Comparison of ENCODE assay signal across 14 cellular contexts in genomic region chr3:139301183-139301582, GRCh38. TPM values are rescaled to one million over a fixed set of nuclear protein-coding genes. Genes with fewer than 3 reads are reported as not detected.
DNase-seq lines count a peak whose midpoint lies in the region; ATAC-seq, FAIRE-seq and TF ChIP-seq lines count a peak whose summit lies in the region.
"Had no signal": no experiment of that assay in that cellular context is flagged by ENCODE, and none has a peak within 500 bp of the region (broad histone marks: within the 10 kb centered on the region; RNA-seq: fewer than 3 reads in every experiment).

No MANE protein-coding gene starts in this region.

- intact Hi-C loops in K562 (cut with micrococcal nuclease) (no loop called here), ovary (cut with DNase I) (loop anchor here in 1 of 4 donors (5.0 kb wide), 1 partner anchor 49 kb away; no protein-coding TSS in a partner anchor), uterus (cut with DNase I; ENCODE audit: low total_unique reads) (no loop called here)
- intact Hi-C loops in activated CD4-positive, alpha-beta T cell treated with anti-CD3 and anti-CD28 coated beads for 36 hours (cut with DNase I, micrococcal nuclease), result no loop called here

- H3K9me3 Mint-ChIP-seq in activated CD4-positive, alpha-beta T cell treated with anti-CD3 and anti-CD28 coated beads for 36 hours (ENCODE audit: low read depth), result no peaks in the 10 kb centered on the region
- H3K9me3 Mint-ChIP-seq: activated T-helper 2 cell treated with anti-CD3 and anti-CD28 coated beads, Interferon-gamma antibody, Interleukin-2, Interleukin-4, amounts not matched to agents 10 μg/mL and 5 μg/mL and 100 μg/mL, durations not matched to agents 14 hours and 24 hours and 36 hours had no signal

- CTCF ChIA-PET in K562 (lab: Yijun Ruan, JAX; ENCODE audit: low intra/inter-chr PET ratio), result no interaction called here
- CTCF ChIA-PET in activated CD4-positive, alpha-beta T cell treated with anti-CD3 and anti-CD28 coated beads for 36 hours (lab: Charles Lee), result no interaction called here

- H2AFZ ChIP-seq in K562 (ENCODE audit: low read depth, low read length), result peak overlapping the region; percentile 83
- no peak overlapping the region for H2AFZ ChIP-seq in osteoblast (ENCODE audit: low read length)

- H3K36me3 Mint-ChIP-seq in activated CD4-positive, alpha-beta T cell treated with anti-CD3 and anti-CD28 coated beads for 36 hours (ENCODE audit: low read depth), result no peaks in the 10 kb centered on the region

- H4K20me1 ChIP-seq in K562 (replicated peaks; ENCODE audit: control insufficient read depth, insufficient read depth, low read length) (no peaks in the 10 kb centered on the region), osteoblast (ENCODE audit: insufficient read depth, low read length) (no peaks in the 10 kb centered on the region)

- peak overlapping the region; percentile 49; the same call in 2 of the 3 replicates for H3K27ac ChIP-seq in K562 (ENCODE audit: extremely low read depth, low read depth, low read length)
- H3K27ac ChIP-seq in osteoblast (ENCODE audit: low read depth, low read length), result peak overlapping the region; percentile 99
- H3K27ac ChIP-seq in ovary, result no peak overlapping the region
- H3K27ac ChIP-seq in uterus, result no peak overlapping the region
- H3K27ac ChIP-seq in substantia nigra (ENCODE audit: low read depth, low read length, poor library complexity, severe bottlenecking), result no peak overlapping the region
- H3K27ac ChIP-seq: coronary artery had no signal

- peak overlapping the region; percentile 8 to 61; a peak in 2 of 4 replicates for H3K9ac ChIP-seq in K562 (ENCODE audit: insufficient read depth in 1 of 2, low read depth in 2 of 2, low read length in 2 of 2)

- in situ Hi-C loops in K562 (cut with MboI), result no loop called here

- H3K4me3 Mint-ChIP-seq in activated CD4-positive, alpha-beta T cell treated with anti-CD3 and anti-CD28 coated beads for 36 hours, result no peak overlapping the region

- no peaks in the 10 kb centered on the region for H3K4me1 Mint-ChIP-seq in activated CD4-positive, alpha-beta T cell treated with anti-CD3 and anti-CD28 coated beads for 36 hours

- ATAC-seq in K562, result no peak
- ATAC-seq in activated CD4-positive, alpha-beta T cell treated with anti-CD3 and anti-CD28 coated beads for 36 hours, result no peak

- no peak for TF ChIP-seq EP300 in K562 (IDR thresholded peaks at IDR 0.05; ENCODE audit: low read length)
- no peak for TF ChIP-seq EP300 in ovary (IDR thresholded peaks at IDR 0.05)

- H3K4me3 ChIP-seq in K562 (no peak overlapping the region), osteoblast (ENCODE audit: insufficient read depth, low read length) (no peak overlapping the region), ovary (no peak overlapping the region), uterus (no peak overlapping the region)
- H3K4me3 ChIP-seq: coronary artery had no signal

- FAIRE-seq in K562 (lab: Jason Lieb, UNC), result peak; percentile 63

- H3K4me1 ChIP-seq in K562 (replicated peaks in 1 of 2; ENCODE audit: control insufficient read depth in 2 of 2, insufficient read depth in 2 of 2, low read length in 2 of 2), result peaks cover 36 to 63% of the 10 kb centered on the region in 2 experiments
- H3K4me1 ChIP-seq in osteoblast (ENCODE audit: insufficient read depth, low read length), result peaks cover 52% of the 10 kb centered on the region
- H3K4me1 ChIP-seq in ovary (ENCODE audit: insufficient read depth), result peaks cover 22% of the 10 kb centered on the region
- no peaks in the 10 kb centered on the region for H3K4me1 ChIP-seq in uterus

- TF ChIP-seq POLR2A in K562 (conservative IDR thresholded peaks at IDR 0.05), result no peak
- no peak for TF ChIP-seq POLR2A in ovary (IDR thresholded peaks at IDR 0.05)
- TF ChIP-seq POLR2A in uterus (IDR thresholded peaks at IDR 0.05), result no peak

- no peak for TF ChIP-seq CTCF in K562 (IDR thresholded peaks at IDR 0.05 in 2 of 3, conservative IDR thresholded peaks at IDR 0.05 in 1 of 3; ENCODE audit: insufficient read depth in 2 of 3, low read depth in 1 of 3, low read length in 3 of 3)
- TF ChIP-seq CTCF in osteoblast (IDR thresholded peaks at IDR 0.05; ENCODE audit: extremely low read depth, low read depth, low read length), result no peak
- TF ChIP-seq CTCF in ovary (IDR thresholded peaks at IDR 0.05), result no peak
- TF ChIP-seq CTCF in uterus (IDR thresholded peaks at IDR 0.05), result no peak

- peak; percentile 72 for DNase-seq in ELR (ENCODE audit: low read depth)
- peak; percentile 45 for DNase-seq in NCI-H226
- DNase-seq in K562 (ENCODE audit: extremely low read depth in 1 of 4, low spot score in 3 of 4), result peak in 1 of 4 experiments; percentile 48
- no peak for DNase-seq in osteoblast (ENCODE audit: insufficient read length, low spot score, missing footprints)
- DNase-seq in ovary, result no peak
- no peak for DNase-seq in uterus
- DNase-seq in substantia nigra (lab: John Stamatoyannopoulos, UW), result no peak
- no peak for DNase-seq in activated CD4-positive, alpha-beta T cell treated with anti-CD3 and anti-CD28 coated beads for 36 hours
- DNase-seq: AML-193; NCI-H1417 treated with DMSO at 0.1 percent for 48 hours; NCI-H446; stimulated activated naive CD4-positive, alpha-beta T cell treated with Interleukin-2 at 50 U/mL for 16 hours had no signal

- TF ChIP-seq RAD21 in K562 (CRISPR knock-in tag; conservative IDR thresholded peaks at IDR 0.05 in 1 of 2, IDR thresholded peaks at IDR 0.05 in 1 of 2), result no peak

- H3K9me1 ChIP-seq in K562 (ENCODE audit: control insufficient read depth, insufficient read depth, low read length), result no peaks in the 10 kb centered on the region

- H3K79me2 ChIP-seq in K562 (ENCODE audit: control insufficient read depth, insufficient read depth, low read length) (no peaks in the 10 kb centered on the region), osteoblast (ENCODE audit: insufficient read depth, low read length) (no peaks in the 10 kb centered on the region)

- peaks cover 3% of the 10 kb centered on the region for H3K27me3 Mint-ChIP-seq in activated CD4-positive, alpha-beta T cell treated with anti-CD3 and anti-CD28 coated beads for 36 hours

- POLR2A ChIA-PET in K562 (lab: Yijun Ruan, JAX), result interaction anchor here (1.8 to 3.7 kb wide), 2 partner anchors 9 to 13 kb away, joined by 7 to 19 read pairs; no protein-coding TSS in a partner anchor
- POLR2A ChIA-PET in activated CD4-positive, alpha-beta T cell treated with anti-CD3 and anti-CD28 coated beads for 36 hours (lab: Charles Lee), result no interaction called here

- H3K27me3 ChIP-seq in K562 (ENCODE audit: control insufficient read depth in 2 of 2, insufficient read depth in 2 of 2, low read length in 2 of 2) (no peaks in the 10 kb centered on the region; a peak in 1 of 5 replicates), osteoblast (ENCODE audit: insufficient read depth, low read length) (no peaks in the 10 kb centered on the region), ovary (no peaks in the 10 kb centered on the region), uterus (no peaks in the 10 kb centered on the region)

- H3K9me3 ChIP-seq in K562 (replicated peaks; ENCODE audit: control insufficient read depth, insufficient read depth, low read depth, low read length) (peaks cover 17% of the 10 kb centered on the region), osteoblast (ENCODE audit: low read depth, low read length) (no peaks in the 10 kb centered on the region), ovary (no peaks in the 10 kb centered on the region), uterus (no peaks in the 10 kb centered on the region)

- H3K27ac Mint-ChIP-seq in activated CD4-positive, alpha-beta T cell treated with anti-CD3 and anti-CD28 coated beads for 36 hours, result no peak overlapping the region
- H3K27ac Mint-ChIP-seq: activated T-helper 2 cell treated with anti-CD3 and anti-CD28 coated beads, Interferon-gamma antibody, Interleukin-2, Interleukin-4, amounts not matched to agents 10 μg/mL and 5 μg/mL and 100 μg/mL, durations not matched to agents 14 hours and 24 hours and 36 hours had no signal

- 80% methylated on average over 5 of the region's 6 CpGs for WGBS in K562 (ENCODE audit: insufficient coverage, low coverage, missing lambda C conversion rate)
- WGBS in ovary, 3 donors, result 86 to 93% (median 88%) methylated on average over 6 of the region's 6 CpGs

- no peaks in the 10 kb centered on the region for H3K36me3 ChIP-seq in K562 (ENCODE audit: control insufficient read depth, insufficient read depth, low read length)
- no peaks in the 10 kb centered on the region for H3K36me3 ChIP-seq in osteoblast (ENCODE audit: insufficient read depth, low read length)
- H3K36me3 ChIP-seq in ovary, result no peaks in the 10 kb centered on the region
- no peaks in the 10 kb centered on the region for H3K36me3 ChIP-seq in uterus

- H3K4me2 ChIP-seq in K562 (ENCODE audit: insufficient read depth, low read length) (no peak overlapping the region; the same call in 1 of the 2 replicates), osteoblast (ENCODE audit: insufficient read depth, low read length) (peak overlapping the region; percentile 15)

- no TSS peak for BruUV-seq in K562 (replicated peaks; lab: Mats Ljungman, UMichigan)

TF ChIP-seq in K562, 482 proteins besides CTCF, POLR2A, EP300 and RAD21 (continues in another document):
- TF ChIP-seq ZNF212 (CRISPR knock-in tag; IDR thresholded peaks at IDR 0.05), result 0 out of 2 replicates have a peak, but pooled peaks have one; percentile 25

RNA-seq across cellular contexts. Expression of gene MRPS22, which starts 42.6 kb away (rescaled TPM):
- 38.6 and 79.2 TPM in 2 replicates for total RNA-seq in K562 (2011; cell fraction: chromatin; rRNA removed; ENCODE audit: low replicate concordance)
- 28.6 and 29.9 TPM in 2 replicates for total RNA-seq in K562 (2011; cell fraction: nucleolus; rRNA removed)
- total RNA-seq in K562 (2011; cell fraction: nucleoplasm; rRNA removed), result 45.2 and 53.5 TPM in 2 replicates
- total RNA-seq in K562 (2014; rRNA removed) (193 and 237 TPM in 2 replicates), K562 (2014; rRNA removed; fragmentation: Illumina TruSeq; extraction: Trizol) (202 and 232 TPM in 2 replicates), K562 (2015; rRNA removed; fragmentation: Illumina TruSeq; extraction: Trizol) (216 and 229 TPM in 2 replicates), K562 (2021) (148 and 159 TPM in 2 replicates), osteoblast (65.1 and 68.1 TPM in 2 replicates), ovary (10 to 100 TPM; 33.0 to 41.7 (median 36.8) TPM), uterus (100 to 1,000 TPM in 1 of 4 donors, 10 to 100 TPM in 3; 47.8 to 118 (median 76.5) TPM)
- polyA plus RNA-seq in K562 (2011; rRNA removed) (131 and 189 TPM in 2 replicates), K562 (2014; fragmentation: Illumina TruSeq; extraction: Trizol) (197 and 219 TPM in 2 replicates), K562 (2014; fragmentation: Nextera tagmentation; extraction: Ambion mirVana) (100 to 1,000 TPM; 330 to 397 TPM), K562 (2014; rRNA removed) (233 and 261 TPM in 2 replicates), ovary (10 to 100 TPM; 35.9 to 51.6 TPM)
- polyA plus RNA-seq in K562 (2011; cell fraction: cytosol; rRNA removed), result 101 TPM in 2 replicates
- 42.1 and 51.3 TPM in 2 replicates for polyA plus RNA-seq in K562 (2011; cell fraction: nucleus; rRNA removed)
- polyA plus RNA-seq in K562 (2012), result 100 and 122 TPM in 2 replicates
- polyA minus RNA-seq in K562 (2011; rRNA and poly(A)+ RNA removed), result 157 and 168 TPM in 2 replicates
- polyA minus RNA-seq in K562 (2011; cell fraction: cytosol; rRNA and poly(A)+ RNA removed), result 36.2 and 63.4 TPM in 2 replicates
- polyA minus RNA-seq in K562 (2011; cell fraction: nucleus; rRNA and poly(A)+ RNA removed), result 37.8 and 82.5 TPM in 2 replicates
- 10 to 100 TPM; 72.4 to 80.6 TPM for total RNA-seq in activated CD4-positive, alpha-beta T cell treated with anti-CD3 and anti-CD28 coated beads for 36 hours

Comparison
In these comparisons a context has a peak if more than half of its experiments do, and no peak if none do; other contexts are left out.
1. DNase-seq: peak in ELR (single experiment) and NCI-H226 (single experiment); none in osteoblast (single experiment), ovary (0 of 5), uterus (0 of 2), substantia nigra (0 of 49) and activated CD4-positive, alpha-beta T cell treated with anti-CD3 and anti-CD28 coated beads for 36 hours (single experiment).
2. H3K27ac ChIP-seq: peak in K562 (single experiment) and osteoblast (single experiment); none in ovary (0 of 2), uterus (0 of 2) and substantia nigra (single experiment).